1 cellular context compared by ENCODE assay signal in genomic region chr1:244969355-244970235, GRCh38.
TF ChIP-seq lines count a peak whose summit lies in the region.

No MANE protein-coding gene starts in this region.

TF ChIP-seq in HepG2, 621 proteins besides CTCF, POLR2A, EP300 and RAD21 (continued from another document and continues in another):
- peak; percentile 41 for TF ChIP-seq PRDM15 (CRISPR knock-in tag; IDR thresholded peaks at IDR 0.05)
- no peak for TF ChIP-seq FOXA1 (IDR thresholded peaks at IDR 0.05)
- no peak for TF ChIP-seq FOXA1 (CRISPR knock-in tag; IDR thresholded peaks at IDR 0.05)
- no peak; the same call in 1 of the 2 replicates for TF ChIP-seq NFYB (CRISPR knock-in tag; IDR thresholded peaks at IDR 0.05)
- TF ChIP-seq ATF3 (CRISPR knock-in tag; IDR thresholded peaks at IDR 0.05) = no peak
- TF ChIP-seq PCBP1 (IDR thresholded peaks at IDR 0.05; ENCODE audit: borderline replicate concordance, low read depth, low read length) = 0 out of 2 replicates have a peak, but pooled peaks have one; percentile 62
- TF ChIP-seq DMAP1 (CRISPR knock-in tag; IDR thresholded peaks at IDR 0.05) = no peak; the same call in 1 of the 2 replicates
- peak; percentile 63; the same call in 1 of the 2 replicates for TF ChIP-seq MXD3 (CRISPR knock-in tag; IDR thresholded peaks at IDR 0.05)
- no peak; the same call in 1 of the 2 replicates for TF ChIP-seq IRF2 (CRISPR knock-in tag; IDR thresholded peaks at IDR 0.05)
- TF ChIP-seq MTA3 (CRISPR knock-in tag; IDR thresholded peaks at IDR 0.05) = no peak
- no peak for TF ChIP-seq DRAP1 (CRISPR knock-in tag; IDR thresholded peaks at IDR 0.05)
- no peak for TF ChIP-seq SMAD3 (CRISPR knock-in tag; IDR thresholded peaks at IDR 0.05)
- TF ChIP-seq CREM (IDR thresholded peaks at IDR 0.05) = no peak
- no peak for TF ChIP-seq CREM (CRISPR knock-in tag; IDR thresholded peaks at IDR 0.05)
- TF ChIP-seq ZNF546 (CRISPR knock-in tag; conservative IDR thresholded peaks at IDR 0.05) = no peak
- TF ChIP-seq CEBPB (IDR thresholded peaks at IDR 0.05; ENCODE audit: borderline replicate concordance, low read depth, low read length) = peak; percentile 88
- TF ChIP-seq SCMH1 (CRISPR knock-in tag; IDR thresholded peaks at IDR 0.05; ENCODE audit: borderline replicate concordance) = no peak
- no peak for TF ChIP-seq ZBTB4 (CRISPR knock-in tag; IDR thresholded peaks at IDR 0.05; ENCODE audit: borderline replicate concordance)
- no peak for TF ChIP-seq ZSCAN12 (CRISPR knock-in tag; IDR thresholded peaks at IDR 0.05)
- no peak for TF ChIP-seq GTF2F1 (IDR thresholded peaks at IDR 0.05; ENCODE audit: low read length)
- TF ChIP-seq MTF2 (CRISPR knock-in tag; IDR thresholded peaks at IDR 0.05; ENCODE audit: borderline replicate concordance) = no peak; the same call in 1 of the 2 replicates
- no peak; the same call in 1 of the 2 replicates for TF ChIP-seq ZNF619 (CRISPR knock-in tag; IDR thresholded peaks at IDR 0.05)
- 0 out of 2 replicates have a peak, but pooled peaks have one; percentile 32 for TF ChIP-seq ZHX1 (CRISPR knock-in tag; IDR thresholded peaks at IDR 0.05; ENCODE audit: low read depth)
- TF ChIP-seq TMF1 (CRISPR knock-in tag; IDR thresholded peaks at IDR 0.05; ENCODE audit: low read depth) = peak; percentile 17; the same call in 1 of the 2 replicates
- TF ChIP-seq ZHX2 (IDR thresholded peaks at IDR 0.05; ENCODE audit: low read depth) = no peak
- no peak for TF ChIP-seq ZHX2 (CRISPR knock-in tag; IDR thresholded peaks at IDR 0.05; ENCODE audit: borderline replicate concordance)
- no peak for TF ChIP-seq HNRNPH1 (optimal IDR thresholded peaks at IDR 0.05; ENCODE audit: low read depth, low read length)
- no peak for TF ChIP-seq ZBTB34 (CRISPR knock-in tag; IDR thresholded peaks at IDR 0.05)
- 0 out of 2 replicates have a peak, but pooled peaks have one; percentile 5 for TF ChIP-seq NPAS2 (CRISPR knock-in tag; IDR thresholded peaks at IDR 0.05; ENCODE audit: borderline replicate concordance)
- TF ChIP-seq ZSCAN29 (CRISPR knock-in tag; conservative IDR thresholded peaks at IDR 0.05) = no peak
- no peak for TF ChIP-seq TEAD2 (CRISPR knock-in tag; IDR thresholded peaks at IDR 0.05)
- peak; percentile 89 for TF ChIP-seq ZFX (CRISPR knock-in tag; IDR thresholded peaks at IDR 0.05; ENCODE audit: low read depth)
- no peak for TF ChIP-seq ZNF678 (CRISPR knock-in tag; IDR thresholded peaks at IDR 0.05)
- no peak for TF ChIP-seq ZNF383 (CRISPR knock-in tag; IDR thresholded peaks at IDR 0.05; ENCODE audit: borderline replicate concordance)
- TF ChIP-seq ZEB1 (IDR thresholded peaks at IDR 0.05; ENCODE audit: insufficient replicate concordance, low read depth) = no peak
- TF ChIP-seq ZNF569 (CRISPR knock-in tag; IDR thresholded peaks at IDR 0.05; ENCODE audit: borderline replicate concordance) = peak; percentile 78; the same call in 1 of the 2 replicates
- no peak for TF ChIP-seq HIC2 (CRISPR knock-in tag; IDR thresholded peaks at IDR 0.05; ENCODE audit: low read depth)
- TF ChIP-seq ARHGAP35 (CRISPR knock-in tag; IDR thresholded peaks at IDR 0.05; ENCODE audit: borderline replicate concordance) = 0 out of 2 replicates have a peak, but pooled peaks have one; percentile 31
- TF ChIP-seq CHCHD3 (CRISPR knock-in tag; IDR thresholded peaks at IDR 0.05) = no peak
